In genomic region chr12:92648242-92649031, GRCh38 we compare ENCODE assay signal across 24 cellular contexts. TPM values are rescaled to one million over a fixed set of nuclear protein-coding genes. Genes with fewer than 3 reads are reported as not detected.
DNase-seq lines count a peak whose midpoint lies in the region; ATAC-seq and TF ChIP-seq lines count a peak whose summit lies in the region.
"Had no signal": no experiment of that assay in that cellular context is flagged by ENCODE, and none has a peak within 500 bp of the region (broad histone marks: within the 10 kb centered on the region; RNA-seq: fewer than 3 reads in every experiment).

No MANE protein-coding gene starts in this region.

- H3K4me3 ChIP-seq in endodermal cell (ENCODE audit: low read length) (no peak overlapping the region), neural progenitor cell (no peak overlapping the region)
- H3K4me3 ChIP-seq: HAP-1, heart left ventricle, tibial artery had no signal

- no peak for ATAC-seq in HG02571 (IDR thresholded peaks at IDR 0.05; ENCODE audit: unreplicated experiment)
- ATAC-seq: heart left ventricle; stimulated activated naive CD8-positive, alpha-beta T cell treated with anti-CD3 and anti-CD28 coated beads, Interleukin-15, Interleukin-2, amounts not matched to agents 100 U/mL and 50 U/mL, for 24 hours had no signal

- TF ChIP-seq CTCF in endodermal cell (conservative IDR thresholded peaks at IDR 0.05): no peak
- no peak for TF ChIP-seq CTCF in neural progenitor cell (IDR thresholded peaks at IDR 0.05)

- H3K4me2 ChIP-seq in neural progenitor cell: no peak overlapping the region
- H3K4me2 ChIP-seq: SK-N-SH had no signal

- H4K20me1 ChIP-seq in neural progenitor cell (ENCODE audit: low read depth): no peaks in the 10 kb centered on the region

- in situ Hi-C loops in SK-MEL-5 (cut with HindIII; ENCODE audit: low pct_unique_long_range_greater_than_20kb, low sequenced_read_pairs): no loop called here

- no peaks in the 10 kb centered on the region for H3K36me3 Mint-ChIP-seq in endodermal cell (ENCODE audit: low read depth)
- no peaks in the 10 kb centered on the region for H3K36me3 Mint-ChIP-seq in neural progenitor cell

- H3K79me2 ChIP-seq in neural progenitor cell (ENCODE audit: low read depth): no peaks in the 10 kb centered on the region

- no peaks in the 10 kb centered on the region for H3K36me3 ChIP-seq in endodermal cell (ENCODE audit: control insufficient read depth, insufficient read depth, low read length)
- no peaks in the 10 kb centered on the region for H3K36me3 ChIP-seq in neural progenitor cell
- H3K36me3 ChIP-seq: HAP-1, heart left ventricle, tibial artery had no signal

- H3F3A ChIP-seq in neural progenitor cell (ENCODE audit: low read depth): no peaks in the 10 kb centered on the region

- no peaks in the 10 kb centered on the region for H3K27me3 Mint-ChIP-seq in endodermal cell (ENCODE audit: insufficient read depth)
- no peaks in the 10 kb centered on the region for H3K27me3 Mint-ChIP-seq in neural progenitor cell (ENCODE audit: insufficient read depth, low read depth)
- H3K27me3 Mint-ChIP-seq: progenitor cell of endocrine pancreas had no signal

- H3K9me3 Mint-ChIP-seq in endodermal cell (no peaks in the 10 kb centered on the region), neural progenitor cell (peaks cover 2% of the 10 kb centered on the region)
- H3K9me3 Mint-ChIP-seq: activated CD4-positive, alpha-beta memory T cell treated with anti-CD3 and anti-CD28 coated beads, Interleukin-2, amount 10 ng/mL, durations not matched to agents 7 days and 5 days had no signal

- H3K27ac ChIP-seq in endodermal cell (ENCODE audit: low read depth, low read length) (no peak overlapping the region), neural progenitor cell (no peak overlapping the region)
- H3K27ac ChIP-seq: heart left ventricle, tibial artery had no signal

- H3K4me1 ChIP-seq in endodermal cell (ENCODE audit: control insufficient read depth, insufficient read depth, low read length): no peaks in the 10 kb centered on the region
- H3K4me1 ChIP-seq in neural progenitor cell: no peaks in the 10 kb centered on the region
- H3K4me1 ChIP-seq: HAP-1 had no signal

- peaks cover 7% of the 10 kb centered on the region for H3K4me1 Mint-ChIP-seq in endodermal cell
- H3K4me1 Mint-ChIP-seq in neural progenitor cell: peaks cover 6% of the 10 kb centered on the region

- H3K27me3 ChIP-seq in endodermal cell (ENCODE audit: control insufficient read depth, insufficient read depth, low read length, poor library complexity, severe bottlenecking): no peaks in the 10 kb centered on the region
- no peaks in the 10 kb centered on the region for H3K27me3 ChIP-seq in neural progenitor cell
- H3K27me3 ChIP-seq: heart left ventricle, tibial artery had no signal

- H3K4me3 Mint-ChIP-seq in endodermal cell (no peak overlapping the region), neural progenitor cell (no peak overlapping the region)
- H3K4me3 Mint-ChIP-seq: activated CD4-positive, alpha-beta memory T cell treated with anti-CD3 and anti-CD28 coated beads, Interleukin-2, amount 10 ng/mL, durations not matched to agents 7 days and 5 days had no signal

- H3K9ac ChIP-seq in endodermal cell (ENCODE audit: extremely low read depth, low read length, poor library complexity, severe bottlenecking): no peak overlapping the region
- no peak overlapping the region for H3K9ac ChIP-seq in neural progenitor cell
- H3K9ac ChIP-seq: SK-N-SH had no signal

- 67 to 83% methylated on average over 4 to 6 of the region's 6 CpGs for WGBS in endodermal cell (ENCODE audit: insufficient coverage in 1 of 2, insufficient read length in 1 of 2), 2 experiments

- H3K9me3 ChIP-seq in endodermal cell (ENCODE audit: control insufficient read depth, low read length): no peaks in the 10 kb centered on the region
- no peaks in the 10 kb centered on the region for H3K9me3 ChIP-seq in neural progenitor cell (ENCODE audit: low read depth)
- H3K9me3 ChIP-seq: HAP-1, SK-N-SH, tibial artery had no signal

- no peak overlapping the region for H2AFZ ChIP-seq in neural progenitor cell (replicated peaks)

- no peak overlapping the region for H3K27ac Mint-ChIP-seq in endodermal cell
- no peak overlapping the region for H3K27ac Mint-ChIP-seq in neural progenitor cell
- H3K27ac Mint-ChIP-seq: activated CD4-positive, alpha-beta memory T cell treated with anti-CD3 and anti-CD28 coated beads, Interleukin-2, amount 10 ng/mL, durations not matched to agents 7 days and 5 days; progenitor cell of endocrine pancreas had no signal

- DNase-seq in HT1080 (ENCODE audit: low read depth) (peak; percentile 68), SK-MEL-5 (ENCODE audit: low read depth, low spot score) (peak; percentile 9), endodermal cell (peak; percentile 57), neural progenitor cell (ENCODE audit: low spot score) (peak; percentile 10), 8988T (no peak)
- DNase-seq in activated naive CD4-positive, alpha-beta T cell treated with Interleukin-2 at 50 U/mL for 16 hours: no peak
- DNase-seq: activated CD4-positive, alpha-beta memory T cell treated with anti-CD3 and anti-CD28 coated beads, Interleukin-2, amount 10 ng/mL, durations not matched to agents 7 days and 5 days; activated naive CD4-positive, alpha-beta T cell; activated T-cell treated with anti-CD3 and anti-CD28 coated beads, Interleukin-2, amount 50 U/mL, for 1 hour; AML-193; DND-41; effector CD8-positive, alpha-beta T cell; heart left ventricle; NCI-H1436; NCI-H774; SK-N-SH; stimulated activated naive CD8-positive, alpha-beta T cell treated with anti-CD3 and anti-CD28 coated beads, Interleukin-15, Interleukin-2, amounts not matched to agents 100 U/mL and 50 U/mL, for 24 hours; T1000; tibial artery had no signal

RNA-seq across cellular contexts. Expression of gene PLEKHG7, which starts 54.4 kb away (rescaled TPM):
- not detected in 2 replicates for total RNA-seq in HT1080 (2014; rRNA removed; shearing (Covaris generic))
- not detected in 2 replicates for polyA plus RNA-seq in HT1080 (2015; cell fraction: cytosol; rRNA removed)
- polyA plus RNA-seq in HT1080 (2015; cell fraction: nucleus; rRNA removed): 0.05 TPM in 1 of 2 replicates, not detected in the other
- total RNA-seq in SK-MEL-5 (2014; rRNA removed; shearing (Covaris generic)): not detected in 2 replicates
- not detected in 2 replicates for polyA plus RNA-seq in SK-MEL-5 (2015; cell fraction: cytosol; rRNA removed)
- polyA plus RNA-seq in SK-MEL-5 (2015; cell fraction: nucleus; rRNA removed): not detected in 2 replicates
- total RNA-seq in endodermal cell (not detected), neural progenitor cell (ENCODE audit: low replicate concordance) (not detected in 2 replicates)
- not detected for polyA plus RNA-seq in endodermal cell (2013, experiment 1 of 2)
- not detected for polyA plus RNA-seq in endodermal cell (2013, experiment 2 of 2)
- total RNA-seq: cerebellum, fibroblast of lung had no signal
- polyA plus RNA-seq: fibroblast of lung, heart left ventricle, SK-N-SH had no signal

Comparison
In these comparisons a context has a peak if more than half of its experiments do, and no peak if none do; other contexts are left out.
1. DNase-seq: peak in HT1080 (single experiment), SK-MEL-5 (single experiment), endodermal cell (single experiment) and neural progenitor cell (single experiment); none in activated naive CD4-positive, alpha-beta T cell treated with Interleukin-2 at 50 U/mL for 16 hours (single experiment) and 8988T (single experiment).